ENCODE assay signal across 13 cellular contexts in genomic region chr6:134047124-134047523, GRCh38. TPM values are rescaled to one million over a fixed set of nuclear protein-coding genes. Genes with fewer than 3 reads are reported as not detected.
DNase-seq lines count a peak whose midpoint lies in the region; ATAC-seq and TF ChIP-seq lines count a peak whose summit lies in the region.
"Had no signal": no experiment of that assay in that cellular context is flagged by ENCODE, and none has a peak within 500 bp of the region (broad histone marks: within the 10 kb centered on the region; RNA-seq: fewer than 3 reads in every experiment).

No MANE protein-coding gene starts in this region.

- no peak overlapping the region for H3K27ac ChIP-seq in BLaER1
- H3K27ac ChIP-seq in BLaER1 treated with 17β-estradiol and CSF1 and Interleukin-3, amounts not matched to agents 10 nM and 100 nM, result no peak overlapping the region
- H3K27ac ChIP-seq in left lung, result peak overlapping the region in 1 of 2 donors; percentile 13
- H3K27ac ChIP-seq: A549 had no signal

- ATAC-seq in left lung, result peak; percentile 81
- ATAC-seq in GM18511 (IDR thresholded peaks at IDR 0.05; ENCODE audit: unreplicated experiment), result no peak
- ATAC-seq in activated CD4-positive, CD25-positive, alpha-beta regulatory T cell treated with anti-CD3 and anti-CD28 coated beads, Interleukin-2, amount 50 U/mL, for 24 hours, result no peak
- ATAC-seq: A549, GM12878, GM23338 had no signal

- H3K9me3 ChIP-seq in BLaER1 (peaks cover 13% of the 10 kb centered on the region; the same call in 1 of the 2 replicates), left lung (peaks cover 0 to 2% of the 10 kb centered on the region in 2 donors)
- H3K9me3 ChIP-seq in BLaER1 treated with 17β-estradiol and CSF1 and Interleukin-3, amounts not matched to agents 10 nM and 100 nM (replicated peaks in 1 of 11), result peaks cover 0 to 20% (median 16%) of the 10 kb centered on the region in 11 experiments; a peak in 19 of 22 replicates
- H3K9me3 ChIP-seq: A549, BE2C had no signal

- no peak for TF ChIP-seq CTCF in left lung (IDR thresholded peaks at IDR 0.05)

- H3K4me3 ChIP-seq in BLaER1 (no peak overlapping the region), left lung (no peak overlapping the region)
- no peak overlapping the region for H3K4me3 ChIP-seq in BLaER1 treated with 17β-estradiol and CSF1 and Interleukin-3, amounts not matched to agents 10 nM and 100 nM
- H3K4me3 ChIP-seq: A549, GM12878, GM23338 had no signal

- intact Hi-C loops in left lung (cut with DNase I), result no loop called here

- H4K20me1 ChIP-seq in BLaER1, result no peaks in the 10 kb centered on the region
- H4K20me1 ChIP-seq in BLaER1 treated with 17β-estradiol and CSF1 and Interleukin-3, amounts not matched to agents 10 nM and 100 nM, result no peaks in the 10 kb centered on the region

- H3K27me3 ChIP-seq in BLaER1, result no peaks in the 10 kb centered on the region; the same call in 1 of the 2 replicates
- H3K27me3 ChIP-seq in BLaER1 treated with 17β-estradiol and CSF1 and Interleukin-3, amounts not matched to agents 10 nM and 100 nM, result no peaks in the 10 kb centered on the region
- H3K27me3 ChIP-seq in left lung, result no peaks in the 10 kb centered on the region
- H3K27me3 ChIP-seq: BE2C had no signal

- no peak overlapping the region for H3K9ac ChIP-seq in BLaER1
- no peak overlapping the region for H3K9ac ChIP-seq in BLaER1 treated with 17β-estradiol and CSF1 and Interleukin-3, amounts not matched to agents 10 nM and 100 nM

- H3K4me1 ChIP-seq in BLaER1 (peaks cover 15% of the 10 kb centered on the region), left lung (peaks cover 0 to 10% of the 10 kb centered on the region in 2 donors)
- peaks cover 6 to 12% (median 8%) of the 10 kb centered on the region in 10 experiments; a peak in 18 of 20 replicates for H3K4me1 ChIP-seq in BLaER1 treated with 17β-estradiol and CSF1 and Interleukin-3, amounts not matched to agents 10 nM and 100 nM
- H3K4me1 ChIP-seq: A549, BE2C had no signal

- peak overlapping the region; percentile 53 for H3K4me2 ChIP-seq in BLaER1
- peak overlapping the region in 7 of 11 experiments; percentile 7 to 55 (median 39); a peak in 11 of 22 replicates for H3K4me2 ChIP-seq in BLaER1 treated with 17β-estradiol and CSF1 and Interleukin-3, amounts not matched to agents 10 nM and 100 nM
- H3K4me2 ChIP-seq: A549, GM23338 had no signal

- H3K36me3 ChIP-seq in BLaER1, result no peaks in the 10 kb centered on the region
- H3K36me3 ChIP-seq in BLaER1 treated with 17β-estradiol and CSF1 and Interleukin-3, amounts not matched to agents 10 nM and 100 nM, result no peaks in the 10 kb centered on the region
- H3K36me3 ChIP-seq in left lung, result no peaks in the 10 kb centered on the region
- H3K36me3 ChIP-seq: BE2C had no signal

- no peak for DNase-seq in left lung
- peak; percentile 20 for DNase-seq in superior temporal gyrus (ENCODE audit: extremely low spot score)
- DNase-seq in EL, result no peak
- DNase-seq: BE2C, H7, IMR-90 had no signal

RNA-seq across cellular contexts. Expression of gene SLC2A12, which starts 5.3 kb away (rescaled TPM):
- total RNA-seq in left lung, result 1 to 10 TPM; 2.4 to 3.8 TPM
